6 cellular contexts compared by ENCODE assay signal in the genomic region with DNA sequence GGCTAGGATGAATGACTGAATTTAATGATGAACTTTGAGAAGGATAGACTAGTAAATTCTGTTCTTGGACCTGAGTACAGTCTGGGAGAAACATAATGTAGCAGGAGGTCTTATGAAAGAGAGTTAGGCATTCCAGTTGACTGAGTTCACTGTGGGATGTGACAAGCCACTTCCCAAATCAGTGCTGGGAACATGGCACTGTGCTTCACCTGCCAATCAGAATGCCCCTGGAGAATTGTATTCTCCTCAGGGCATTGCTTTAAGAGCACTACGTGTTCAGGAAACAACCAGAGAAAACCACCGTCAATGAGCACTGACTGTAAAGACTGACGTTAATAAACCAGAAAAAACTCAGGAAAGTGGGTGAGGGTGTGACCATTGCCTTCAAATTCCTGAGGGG. TPM values are rescaled to one million over a fixed set of nuclear protein-coding genes. Genes with fewer than 3 reads are reported as not detected.
DNase-seq lines count a peak whose midpoint lies in the region; TF ChIP-seq lines count a peak whose summit lies in the region.

No MANE protein-coding gene starts in this region.

- intact Hi-C loops in dorsolateral prefrontal cortex (cut with DNase I): loop anchor here in 1 of 2 donors (5.0 kb wide), 1 partner anchor 153 kb away; the partner anchor contains the start of gene SPAG8

- H3K27ac ChIP-seq in dorsolateral prefrontal cortex: peak overlapping the region in 44 of 59 donors; percentile 7 to 100 (median 99)

- peak; percentile 98 for DNase-seq in M059J (ENCODE audit: low read depth)
- no peak for DNase-seq in dorsolateral prefrontal cortex
- peak; percentile 53 for DNase-seq in skeletal muscle cell (ENCODE audit: low read depth)
- no peak for DNase-seq in SKM-1 treated with dmso at 0.1 percent for 144 hours (lab: John Stamatoyannopoulos, UW; ENCODE audit: unreplicated experiment)
- no peak for DNase-seq in effector CD4-positive, alpha-beta T cell
- no peak for DNase-seq in hippocampal formation (lab: John Stamatoyannopoulos, UW)

- TF ChIP-seq CTCF in dorsolateral prefrontal cortex (IDR thresholded peaks at IDR 0.05 in 54 of 56, conservative IDR thresholded peaks at IDR 0.05 in 2 of 56; ENCODE audit: low read depth in 1 of 56, partially characterized antibody in 56 of 56): no peak

- H3K4me3 ChIP-seq in dorsolateral prefrontal cortex (peak overlapping the region in 55 of 59 donors; percentile 61 to 99 (median 93)), skeletal muscle cell (ENCODE audit: low read depth, low read length) (peak overlapping the region; percentile 79)

- no peaks in the 10 kb centered on the region for H3K27me3 ChIP-seq in dorsolateral prefrontal cortex

RNA-seq across cellular contexts. Expression of gene CCDC107, which starts 1.2 kb away (rescaled TPM):
- total RNA-seq in M059J (2014; rRNA removed; shearing (Covaris generic)): 4.5 and 7.3 TPM in 2 replicates
- total RNA-seq in dorsolateral prefrontal cortex: 10 to 100 TPM; 11.4 to 26.1 (median 18.2) TPM

RNA-seq across cellular contexts. Expression of gene RMRP, which starts 1.5 kb away (rescaled TPM):
- 4,274 and 18,093 TPM in 2 replicates for total RNA-seq in M059J (2014; rRNA removed; shearing (Covaris generic))
- 1,000 to 10,000 TPM in 119 of 120 experiments, 100 to 1,000 TPM in 1; 532 to 8,708 (median 3,979) TPM for total RNA-seq in dorsolateral prefrontal cortex

RNA-seq across cellular contexts. Expression of gene ARHGEF39, which starts 5.7 kb away (rescaled TPM):
- 3.0 and 5.7 TPM in 2 replicates for total RNA-seq in M059J (2014; rRNA removed; shearing (Covaris generic))
- 1 to 10 TPM in 16 of 120 experiments, under 1 TPM in 69, not detected in 35; 0.11 to 2.3 (median 0.57) TPM for total RNA-seq in dorsolateral prefrontal cortex

RNA-seq across cellular contexts. Expression of gene SIT1, which starts 8.6 kb away (rescaled TPM):
- not detected in 2 replicates for total RNA-seq in M059J (2014; rRNA removed; shearing (Covaris generic))
- total RNA-seq in dorsolateral prefrontal cortex: under 1 TPM in 5 of 120 experiments, not detected in 115; 0.38 to 0.64 (median 0.43) TPM

RNA-seq across cellular contexts. Expression of gene CA9, which starts 14.4 kb away (rescaled TPM):
- total RNA-seq in M059J (2014; rRNA removed; shearing (Covaris generic)): 38.2 and 67.0 TPM in 2 replicates
- 1 to 10 TPM in 19 of 120 experiments, under 1 TPM in 31, not detected in 70; 0.34 to 6.1 (median 0.82) TPM for total RNA-seq in dorsolateral prefrontal cortex

Comparison
In these comparisons a context has a peak if more than half of its experiments do, and no peak if none do; other contexts are left out.
1. DNase-seq: peak in M059J (single experiment) and skeletal muscle cell (single experiment); none in dorsolateral prefrontal cortex (0 of 10), SKM-1 treated with dmso at 0.1 percent for 144 hours (single experiment), effector CD4-positive, alpha-beta T cell (single experiment) and hippocampal formation (0 of 2).